Comparison of ENCODE assay signal across 17 cellular contexts in the genomic region with DNA sequence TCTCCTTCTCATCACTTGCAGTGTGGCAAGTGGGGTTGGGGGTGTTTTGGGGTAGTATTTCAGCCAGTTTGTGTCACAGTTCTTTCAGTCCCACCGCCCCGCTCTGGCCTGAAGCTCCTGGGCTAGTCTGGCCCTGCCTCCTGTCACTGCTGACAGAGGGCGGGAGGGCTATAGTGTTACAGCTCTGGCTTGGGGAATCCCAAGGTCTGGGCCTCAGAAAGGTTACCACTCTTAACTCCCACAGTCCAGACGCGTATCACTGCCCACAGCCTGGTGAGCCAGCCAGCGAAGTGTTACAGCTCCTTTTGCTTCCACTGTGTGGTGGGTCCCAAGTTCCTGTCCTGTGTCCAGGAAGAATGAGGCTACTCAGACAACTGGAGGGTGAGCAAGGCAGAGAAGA. TPM values are rescaled to one million over a fixed set of nuclear protein-coding genes. Genes with fewer than 3 reads are reported as not detected.
DNase-seq lines count a peak whose midpoint lies in the region; ATAC-seq, FAIRE-seq and TF ChIP-seq lines count a peak whose summit lies in the region.
"Had no signal": no experiment of that assay in that cellular context is flagged by ENCODE, and none has a peak within 500 bp of the region (broad histone marks: within the 10 kb centered on the region; RNA-seq: fewer than 3 reads in every experiment).

No MANE protein-coding gene starts in this region.

- no peak overlapping the region for H3K4me3 Mint-ChIP-seq in activated naive CD8-positive, alpha-beta T cell treated with anti-CD3 and anti-CD28 coated beads, Interleukin-2, amount 50 U/mL, for 24 hours
- H3K4me3 Mint-ChIP-seq in activated naive CD8-positive, alpha-beta T cell treated with anti-CD3 and anti-CD28 coated beads for 36 hours: no peak overlapping the region
- H3K4me3 Mint-ChIP-seq: CD14-positive monocyte; CD4-positive, alpha-beta memory T cell; GM23338 had no signal

- TF ChIP-seq CTCF in K562 (IDR thresholded peaks at IDR 0.05 in 2 of 3, conservative IDR thresholded peaks at IDR 0.05 in 1 of 3; ENCODE audit: insufficient read depth in 2 of 3, low read depth in 1 of 3, low read length in 3 of 3) (no peak), osteoblast (IDR thresholded peaks at IDR 0.05; ENCODE audit: extremely low read depth, low read depth, low read length) (no peak), OCI-LY7 (conservative IDR thresholded peaks at IDR 0.05; ENCODE audit: low read length) (no peak)

- BruUV-seq in K562 (replicated peaks; lab: Mats Ljungman, UMichigan) (no TSS peak), OCI-LY7 (replicated peaks; lab: Mats Ljungman, UMichigan) (no TSS peak)

- no peaks in the 10 kb centered on the region for H3K9me1 ChIP-seq in K562 (ENCODE audit: control insufficient read depth, insufficient read depth, low read length)

- in situ Hi-C loops in K562 (cut with MboI): no loop called here

- H3K4me3 ChIP-seq in K562: no peak overlapping the region
- H3K4me3 ChIP-seq in osteoblast (ENCODE audit: insufficient read depth, low read length): no peak overlapping the region
- H3K4me3 ChIP-seq in OCI-LY7 (ENCODE audit: low read depth, low read length, poor library complexity, severe bottlenecking): no peak overlapping the region
- H3K4me3 ChIP-seq: BLaER1, GM23338 had no signal

- FAIRE-seq in K562 (lab: Jason Lieb, UNC): no peak
- FAIRE-seq: GM19239 had no signal

- intact Hi-C loops in K562 (cut with micrococcal nuclease): no loop called here
- intact Hi-C loops in OCI-LY7 (cut with micrococcal nuclease; ENCODE audit: unreplicated experiment): no loop called here

- H2AFZ ChIP-seq in K562 (ENCODE audit: low read depth, low read length) (no peak overlapping the region), osteoblast (ENCODE audit: low read length) (no peak overlapping the region), OCI-LY7 (ENCODE audit: low read length) (no peak overlapping the region)
- H2AFZ ChIP-seq: GM23338 had no signal

- no peak for DNase-seq in activated naive CD8-positive, alpha-beta T cell treated with anti-CD3 and anti-CD28 coated beads, Interleukin-2, amount 50 U/mL, for 24 hours
- DNase-seq in activated naive CD8-positive, alpha-beta T cell treated with anti-CD3 and anti-CD28 coated beads for 36 hours: no peak
- DNase-seq in K562 (ENCODE audit: extremely low read depth in 1 of 4, low spot score in 3 of 4): no peak
- DNase-seq in osteoblast (ENCODE audit: insufficient read length, low spot score, missing footprints): peak; percentile 25
- no peak for DNase-seq in dedifferentiated amniotic fluid mesenchymal stem cell (ENCODE audit: extremely low spot score)
- DNase-seq in OCI-LY7 (ENCODE audit: low spot score): no peak
- DNase-seq: 8988T; CD4-positive, alpha-beta memory T cell; DMS153; DMS79; GDM1; H7 had no signal

- CTCF ChIA-PET in K562 (lab: Yijun Ruan, JAX; ENCODE audit: low intra/inter-chr PET ratio): interaction anchor here (0.5 kb wide), 1 partner anchor 259 kb away, joined by 3 read pairs; no protein-coding TSS in a partner anchor
- CTCF ChIA-PET in OCI-LY7 (lab: Charles Lee; ENCODE audit: unreplicated experiment): no interaction called here

- peaks cover 18% of the 10 kb centered on the region for H3K27me3 Mint-ChIP-seq in activated naive CD8-positive, alpha-beta T cell treated with anti-CD3 and anti-CD28 coated beads, Interleukin-2, amount 50 U/mL, for 24 hours
- peaks cover 26% of the 10 kb centered on the region for H3K27me3 Mint-ChIP-seq in activated naive CD8-positive, alpha-beta T cell treated with anti-CD3 and anti-CD28 coated beads for 36 hours

- TF ChIP-seq EP300 in K562 (IDR thresholded peaks at IDR 0.05; ENCODE audit: low read length): no peak

- H3K79me2 ChIP-seq in K562 (ENCODE audit: control insufficient read depth, insufficient read depth, low read length) (no peaks in the 10 kb centered on the region), osteoblast (ENCODE audit: insufficient read depth, low read length) (no peaks in the 10 kb centered on the region), OCI-LY7 (ENCODE audit: insufficient read depth, low read depth, low read length) (no peaks in the 10 kb centered on the region)

- TF ChIP-seq POLR2A in K562 (conservative IDR thresholded peaks at IDR 0.05): no peak

- H3K27ac Mint-ChIP-seq in activated naive CD8-positive, alpha-beta T cell treated with anti-CD3 and anti-CD28 coated beads, Interleukin-2, amount 50 U/mL, for 24 hours: no peak overlapping the region
- no peak overlapping the region for H3K27ac Mint-ChIP-seq in activated naive CD8-positive, alpha-beta T cell treated with anti-CD3 and anti-CD28 coated beads for 36 hours
- H3K27ac Mint-ChIP-seq: CD4-positive, alpha-beta memory T cell; GM23338 had no signal

- H3K36me3 Mint-ChIP-seq in activated naive CD8-positive, alpha-beta T cell treated with anti-CD3 and anti-CD28 coated beads, Interleukin-2, amount 50 U/mL, for 24 hours (ENCODE audit: low read depth): no peaks in the 10 kb centered on the region
- no peaks in the 10 kb centered on the region for H3K36me3 Mint-ChIP-seq in activated naive CD8-positive, alpha-beta T cell treated with anti-CD3 and anti-CD28 coated beads for 36 hours
- H3K36me3 Mint-ChIP-seq: CD14-positive monocyte; CD4-positive, alpha-beta memory T cell had no signal

- TF ChIP-seq RAD21 in K562 (CRISPR knock-in tag; conservative IDR thresholded peaks at IDR 0.05 in 1 of 2, IDR thresholded peaks at IDR 0.05 in 1 of 2): no peak

- no peaks in the 10 kb centered on the region for H3K9me2 ChIP-seq in OCI-LY7 (ENCODE audit: insufficient read depth, low read length)

- POLR2A ChIA-PET in K562 (lab: Yijun Ruan, JAX) (interaction anchor here (0.6 to 1.1 kb wide), 3 partner anchors 10 to 49 kb away, joined by 3 read pairs; no protein-coding TSS in a partner anchor), OCI-LY7 (lab: Charles Lee) (no interaction called here)

- peak; percentile 36 for ATAC-seq in activated naive CD8-positive, alpha-beta T cell treated with anti-CD3 and anti-CD28 coated beads, Interleukin-2, amount 50 U/mL, for 24 hours
- ATAC-seq in K562: peak; percentile 40
- no peak for ATAC-seq in HG02623 (IDR thresholded peaks at IDR 0.05; ENCODE audit: unreplicated experiment)
- ATAC-seq: GM23338 had no signal

- H3K27me3 ChIP-seq in K562 (ENCODE audit: control insufficient read depth in 2 of 2, insufficient read depth in 2 of 2, low read length in 2 of 2) (peaks cover 42 to 54% of the 10 kb centered on the region in 2 experiments), osteoblast (ENCODE audit: insufficient read depth, low read length) (no peaks in the 10 kb centered on the region)

- H3K4me1 ChIP-seq in K562 (replicated peaks in 1 of 2; ENCODE audit: control insufficient read depth in 2 of 2, insufficient read depth in 2 of 2, low read length in 2 of 2) (peaks cover 0 to 4% of the 10 kb centered on the region in 2 experiments; a peak in 1 of 5 replicates), osteoblast (ENCODE audit: insufficient read depth, low read length) (no peaks in the 10 kb centered on the region), OCI-LY7 (ENCODE audit: insufficient read depth, low read length, poor library complexity, severe bottlenecking) (no peaks in the 10 kb centered on the region)
- H3K4me1 ChIP-seq: BLaER1 had no signal

- H3K9me3 ChIP-seq in K562 (replicated peaks; ENCODE audit: control insufficient read depth, insufficient read depth, low read depth, low read length): peaks cover 5% of the 10 kb centered on the region; the same call in 1 of the 2 replicates
- no peaks in the 10 kb centered on the region for H3K9me3 ChIP-seq in osteoblast (ENCODE audit: low read depth, low read length)
- H3K9me3 ChIP-seq in OCI-LY7 (ENCODE audit: low read length): no peaks in the 10 kb centered on the region

- no peak overlapping the region for H3K27ac ChIP-seq in K562 (ENCODE audit: extremely low read depth, low read depth, low read length)
- H3K27ac ChIP-seq in osteoblast (ENCODE audit: low read depth, low read length): no peak overlapping the region
- H3K27ac ChIP-seq in OCI-LY7 (ENCODE audit: low read depth, low read length, poor library complexity, severe bottlenecking): no peak overlapping the region
- H3K27ac ChIP-seq: BLaER1 had no signal

- H3K4me1 Mint-ChIP-seq in activated naive CD8-positive, alpha-beta T cell treated with anti-CD3 and anti-CD28 coated beads, Interleukin-2, amount 50 U/mL, for 24 hours: no peaks in the 10 kb centered on the region
- H3K4me1 Mint-ChIP-seq in activated naive CD8-positive, alpha-beta T cell treated with anti-CD3 and anti-CD28 coated beads for 36 hours: no peaks in the 10 kb centered on the region
- H3K4me1 Mint-ChIP-seq: CD14-positive monocyte; CD4-positive, alpha-beta memory T cell had no signal

- no peaks in the 10 kb centered on the region for H3K9me3 Mint-ChIP-seq in activated naive CD8-positive, alpha-beta T cell treated with anti-CD3 and anti-CD28 coated beads, Interleukin-2, amount 50 U/mL, for 24 hours
- no peaks in the 10 kb centered on the region for H3K9me3 Mint-ChIP-seq in activated naive CD8-positive, alpha-beta T cell treated with anti-CD3 and anti-CD28 coated beads for 36 hours
- H3K9me3 Mint-ChIP-seq: CD4-positive, alpha-beta memory T cell had no signal

- no peak overlapping the region for H3K4me2 ChIP-seq in K562 (ENCODE audit: insufficient read depth, low read length)
- no peak overlapping the region for H3K4me2 ChIP-seq in osteoblast (ENCODE audit: insufficient read depth, low read length)
- H3K4me2 ChIP-seq in OCI-LY7 (ENCODE audit: low read length): no peak overlapping the region
- H3K4me2 ChIP-seq: BLaER1, GM23338 had no signal

- H3K9ac ChIP-seq in K562 (ENCODE audit: insufficient read depth in 1 of 2, low read depth in 2 of 2, low read length in 2 of 2): no peak overlapping the region
- H3K9ac ChIP-seq: BLaER1 had no signal

- 5% methylated on average over 6 of the region's 6 CpGs for WGBS in K562 (ENCODE audit: insufficient coverage, low coverage, missing lambda C conversion rate)

- H4K20me1 ChIP-seq in K562 (replicated peaks; ENCODE audit: control insufficient read depth, insufficient read depth, low read length) (peaks cover 4% of the 10 kb centered on the region; the same call in 1 of the 2 replicates), osteoblast (ENCODE audit: insufficient read depth, low read length) (no peaks in the 10 kb centered on the region), OCI-LY7 (ENCODE audit: insufficient read depth, low read length) (no peaks in the 10 kb centered on the region)
- H4K20me1 ChIP-seq: BLaER1 had no signal

- H3K36me3 ChIP-seq in K562 (ENCODE audit: control insufficient read depth, insufficient read depth, low read length) (no peaks in the 10 kb centered on the region), osteoblast (ENCODE audit: insufficient read depth, low read length) (no peaks in the 10 kb centered on the region), OCI-LY7 (ENCODE audit: insufficient read depth, low read length) (no peaks in the 10 kb centered on the region)
- H3K36me3 ChIP-seq: BLaER1 had no signal

RNA-seq across cellular contexts. Expression of a gene that starts 56.0 kb away (rescaled TPM):
- total RNA-seq in activated naive CD8-positive, alpha-beta T cell treated with anti-CD3 and anti-CD28 coated beads for 36 hours: 10 to 100 TPM; 18.9 to 19.3 TPM
- 5.2 and 9.7 TPM in 2 replicates for total RNA-seq in K562 (2011; cell fraction: chromatin; rRNA removed; ENCODE audit: low replicate concordance)
- 7.9 and 8.3 TPM in 2 replicates for total RNA-seq in K562 (2011; cell fraction: nucleolus; rRNA removed)
- 4.2 and 6.0 TPM in 2 replicates for total RNA-seq in K562 (2011; cell fraction: nucleoplasm; rRNA removed)
- total RNA-seq in K562 (2014; rRNA removed): 17.8 and 19.8 TPM in 2 replicates
- total RNA-seq in K562 (2014; rRNA removed; fragmentation: Illumina TruSeq; extraction: Trizol): 5.5 and 7.0 TPM in 2 replicates
- total RNA-seq in K562 (2015; rRNA removed; fragmentation: Illumina TruSeq; extraction: Trizol): 9.0 and 10.6 TPM in 2 replicates
- 29.3 and 32.6 TPM in 2 replicates for total RNA-seq in K562 (2021)
- polyA plus RNA-seq in K562 (2011; rRNA removed): 5.5 and 7.8 TPM in 2 replicates
- polyA plus RNA-seq in K562 (2011; cell fraction: cytosol; rRNA removed): 10.5 and 18.7 TPM in 2 replicates
- polyA plus RNA-seq in K562 (2011; cell fraction: nucleus; rRNA removed): 5.7 and 8.6 TPM in 2 replicates
- 15.3 and 16.5 TPM in 2 replicates for polyA plus RNA-seq in K562 (2012)
- polyA plus RNA-seq in K562 (2014; fragmentation: Illumina TruSeq; extraction: Trizol): 17.5 and 18.8 TPM in 2 replicates
- under 1 TPM; 0.11 to 0.13 TPM for polyA plus RNA-seq in K562 (2014; fragmentation: Nextera tagmentation; extraction: Ambion mirVana)
- 15.0 and 17.5 TPM in 2 replicates for polyA plus RNA-seq in K562 (2014; rRNA removed)
- polyA minus RNA-seq in K562 (2011; rRNA and poly(A)+ RNA removed): 7.3 and 9.3 TPM in 2 replicates
- 12.0 and 21.2 TPM in 2 replicates for polyA minus RNA-seq in K562 (2011; cell fraction: cytosol; rRNA and poly(A)+ RNA removed)
- 5.3 and 6.0 TPM in 2 replicates for polyA minus RNA-seq in K562 (2011; cell fraction: nucleus; rRNA and poly(A)+ RNA removed)
- total RNA-seq in osteoblast: 7.6 and 8.0 TPM in 2 replicates
- 5.2 and 6.2 TPM in 2 replicates for total RNA-seq in OCI-LY7 (2014; rRNA removed; shearing (Covaris generic))
- total RNA-seq in OCI-LY7 (2022): 9.5 and 10.4 TPM in 2 replicates
